In the genomic region with DNA sequence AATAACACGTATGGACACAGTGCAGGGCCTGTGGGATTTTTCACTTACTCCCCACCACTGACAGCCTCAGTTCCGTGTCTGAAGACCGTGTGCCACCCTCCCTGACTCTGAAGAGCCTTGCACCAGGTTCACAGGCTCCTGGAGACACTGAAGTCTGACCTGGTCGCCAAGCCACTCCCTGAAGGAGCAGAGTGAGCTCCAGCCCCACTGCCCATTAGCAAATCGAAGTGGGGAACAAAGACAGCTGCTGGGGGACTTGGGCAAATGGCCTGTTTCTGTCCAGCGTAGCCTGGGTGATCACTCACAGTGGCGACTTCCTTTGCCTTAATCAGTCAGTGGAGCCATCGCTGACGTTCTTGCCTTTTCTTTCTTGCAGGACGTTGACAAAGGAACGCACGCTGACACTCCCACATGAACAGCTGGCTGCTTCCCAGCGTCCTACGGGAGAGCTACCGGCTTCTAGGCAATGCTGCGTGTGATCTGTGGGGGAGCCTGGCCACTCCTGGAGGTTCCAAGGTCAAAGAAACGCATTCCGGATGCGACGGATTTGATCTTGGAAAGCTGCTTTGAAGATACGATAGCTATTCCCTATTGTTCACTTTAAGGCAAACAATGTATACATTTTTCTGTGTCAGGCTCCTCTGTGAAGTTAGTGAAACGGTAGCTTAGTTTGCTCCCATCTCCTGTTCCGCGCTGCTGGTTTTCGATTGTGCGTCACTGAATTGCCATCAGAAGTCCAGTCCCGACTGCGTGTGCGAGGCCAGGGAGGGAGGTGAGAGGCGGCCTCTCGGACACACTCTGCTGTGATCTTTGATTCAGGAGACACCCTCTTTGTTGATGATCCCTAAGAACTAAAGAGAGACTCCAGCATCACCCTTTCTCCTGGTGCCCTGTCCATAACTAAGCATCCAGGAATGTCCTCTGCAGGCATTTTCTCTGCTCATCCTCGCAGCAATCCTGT, we compare ENCODE assay signal across 17 cellular contexts. TPM values are rescaled to one million over a fixed set of nuclear protein-coding genes. Genes with fewer than 3 reads are reported as not detected.
"Had no signal": no experiment of that assay in that cellular context is flagged by ENCODE, and none has a peak within 500 bp of the region (broad histone marks: within the 10 kb centered on the region; RNA-seq: fewer than 3 reads in every experiment).

No MANE protein-coding gene starts in this region.

RNA-seq across cellular contexts. Expression of a gene that starts 24.6 kb away (rescaled TPM):
- total RNA-seq: activated CD4-positive, alpha-beta T cell treated with anti-CD3 and anti-CD28 coated beads, Interleukin-2, amount 10 ng/mL, durations not matched to agents 7 days and 5 days; activated CD8-positive, alpha-beta memory T cell treated with anti-CD3 and anti-CD28 coated beads, Interleukin-2, amount 10 ng/mL, durations not matched to agents 7 days and 5 days; activated CD8-positive, alpha-beta T cell treated with anti-CD3 and anti-CD28 coated beads for 36 hours; cardiac muscle cell; chondrocyte; gastrocnemius medialis; left ventricle myocardium inferior; lung microvascular endothelial cell; natural killer cell; omental fat pad; psoas muscle; right cardiac atrium; skeletal muscle tissue; T-cell had no signal
- polyA plus RNA-seq: cardiac muscle cell, keratinocyte, psoas muscle, right cardiac atrium had no signal

RNA-seq across cellular contexts. Expression of a gene that starts 58.4 kb away (rescaled TPM):
- total RNA-seq: activated CD4-positive, alpha-beta T cell treated with anti-CD3 and anti-CD28 coated beads, Interleukin-2, amount 10 ng/mL, durations not matched to agents 7 days and 5 days; activated CD8-positive, alpha-beta memory T cell treated with anti-CD3 and anti-CD28 coated beads, Interleukin-2, amount 10 ng/mL, durations not matched to agents 7 days and 5 days; activated CD8-positive, alpha-beta T cell treated with anti-CD3 and anti-CD28 coated beads for 36 hours; cardiac muscle cell; chondrocyte; esophagus mucosa; gastrocnemius medialis; left ventricle myocardium inferior; lung microvascular endothelial cell; natural killer cell; omental fat pad; psoas muscle; right cardiac atrium; skeletal muscle tissue; T-cell; vagina had no signal
- polyA plus RNA-seq: cardiac muscle cell, keratinocyte, psoas muscle, right cardiac atrium had no signal
